ENCODE assay signal across 16 cellular contexts in the genomic region with DNA sequence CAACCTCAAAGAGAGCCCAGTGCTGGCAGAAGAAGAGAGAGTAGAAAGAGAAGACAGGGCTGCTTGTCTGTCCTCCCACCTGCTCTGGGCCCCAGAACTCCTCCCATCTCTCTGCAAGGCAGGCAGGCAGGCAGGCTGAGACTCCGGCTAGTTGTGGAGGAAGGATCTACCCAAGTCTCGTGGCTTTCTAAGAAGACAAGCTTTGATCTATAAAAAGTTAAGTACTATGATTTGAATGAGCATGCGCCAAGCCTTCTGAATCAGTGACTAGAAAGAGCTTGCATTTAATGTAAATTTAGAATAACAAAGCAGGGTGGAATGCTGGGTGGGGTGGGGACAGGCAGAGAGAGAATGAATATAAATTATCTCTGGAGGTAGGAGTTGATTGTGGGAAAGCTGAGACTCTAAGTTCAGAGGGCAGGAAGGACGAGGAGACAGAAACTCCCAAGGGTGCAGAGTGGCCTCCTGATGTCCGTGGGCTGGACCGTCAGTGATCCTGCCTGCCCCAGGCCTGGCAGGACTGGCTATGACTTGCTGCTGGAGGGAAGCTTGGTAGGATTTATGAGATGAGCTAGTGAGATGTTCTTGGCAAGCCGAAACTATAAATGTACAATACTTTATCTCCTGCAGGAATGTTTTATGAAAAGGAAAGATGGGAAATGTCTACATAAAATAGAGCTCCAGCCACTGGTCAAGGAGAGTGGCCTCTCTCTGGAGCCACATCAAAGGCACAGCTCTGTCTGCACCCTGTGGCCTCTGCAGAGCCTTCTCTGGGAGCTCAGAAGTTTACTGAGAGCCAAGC.
DNase-seq lines count a peak whose midpoint lies in the region; ATAC-seq and TF ChIP-seq lines count a peak whose summit lies in the region.
"Had no signal": no experiment of that assay in that cellular context is flagged by ENCODE, and none has a peak within 500 bp of the region (broad histone marks: within the 10 kb centered on the region; RNA-seq: fewer than 3 reads in every experiment).

No MANE protein-coding gene starts in this region.

- no peak overlapping the region for H3K18ac ChIP-seq in IMR-90 (ENCODE audit: low read depth, low read length)
- H3K18ac ChIP-seq in neuronal stem cell (ENCODE audit: low read length): peak overlapping the region; percentile 66

- 63% methylated on average over 2 of the region's 7 CpGs; no CpG with 5 or more reads in 1 of the 2 experiments for WGBS in IMR-90 (ENCODE audit: extremely low coverage in 2 of 2, insufficient read length in 1 of 2), 2 experiments
- no CpG with 5 or more reads among the region's 7 CpGs for WGBS in neuronal stem cell (ENCODE audit: extremely low coverage in 2 of 2, insufficient read length in 2 of 2, insufficient replicate concordance in 1 of 2), 2 donors

- no peak for TF ChIP-seq POLR2A in IMR-90 (IDR thresholded peaks at IDR 0.05; ENCODE audit: low read depth, low read length)

- 0 out of 4 replicates have a peak overlapping the region, but pooled peaks of 1 of the 2 experiments have one; percentile 0 for H4K8ac ChIP-seq in IMR-90 (ENCODE audit: low read depth in 2 of 2, low read length in 2 of 2)
- H4K8ac ChIP-seq in neuronal stem cell (ENCODE audit: low read depth, low read length): no peak overlapping the region

- H3K9me3 ChIP-seq in IMR-90 (ENCODE audit: control insufficient read depth, insufficient read depth, low read length) (no peaks in the 10 kb centered on the region), neuronal stem cell (replicated peaks in 1 of 2; ENCODE audit: control insufficient read depth in 2 of 2, insufficient read depth in 1 of 2, low read depth in 1 of 2, low read length in 2 of 2) (no peaks in the 10 kb centered on the region)
- H3K9me3 ChIP-seq: pancreas had no signal

- no peak overlapping the region for H3K27ac ChIP-seq in IMR-90 (ENCODE audit: insufficient read depth, low read length)
- H3K27ac ChIP-seq in neuronal stem cell (replicated peaks; ENCODE audit: low read length): no peak overlapping the region
- H3K27ac ChIP-seq: pancreas had no signal

- BruUV-seq in IMR-90 (replicated peaks; lab: Mats Ljungman, UMichigan): no TSS peak

- ATAC-seq in IMR-90 (ENCODE audit: low read depth): peak; percentile 10; the same call in 1 of the 2 replicates
- no peak for ATAC-seq in HG03095 (IDR thresholded peaks at IDR 0.05; ENCODE audit: unreplicated experiment)
- ATAC-seq in GM21528 (IDR thresholded peaks at IDR 0.05; ENCODE audit: low FRiP score, unreplicated experiment): no peak
- ATAC-seq: left colon; pancreas; stimulated activated effector memory CD8-positive, alpha-beta T cell treated with anti-CD3 and anti-CD28 coated beads, Interleukin-12 subunit alpha, Interleukin-12 subunit beta, amount 100 ng/mL, for 72 hours had no signal

- H3K79me1 ChIP-seq in IMR-90 (ENCODE audit: low read depth in 1 of 2, low read length in 2 of 2): no peaks in the 10 kb centered on the region
- no peaks in the 10 kb centered on the region for H3K79me1 ChIP-seq in neuronal stem cell (ENCODE audit: low read depth, low read length)

- H3K4ac ChIP-seq in IMR-90 (ENCODE audit: low read depth, low read length) (peak overlapping the region; percentile 43; the same call in 1 of the 2 replicates), neuronal stem cell (ENCODE audit: low read length) (no peak overlapping the region)

- CTCF ChIA-PET in IMR-90 (lab: Yijun Ruan, JAX): no interaction called here

- dilution Hi-C loops in IMR-90 (cut with HindIII; ENCODE audit: low sequenced_read_pairs, unreplicated experiment): no loop called here

- H2AFZ ChIP-seq in IMR-90 (replicated peaks; ENCODE audit: low read length, poor library complexity) (no peak overlapping the region), neuronal stem cell (ENCODE audit: low read length) (no peak overlapping the region)

- H3K9me1 ChIP-seq in IMR-90 (ENCODE audit: insufficient read depth, low read length): peaks cover 13% of the 10 kb centered on the region

- no peak overlapping the region for H4K5ac ChIP-seq in IMR-90 (ENCODE audit: low read depth, low read length)

- peaks cover 4% of the 10 kb centered on the region for H3K27me3 ChIP-seq in IMR-90 (ENCODE audit: control insufficient read depth, insufficient read depth, low read length)
- peaks cover 0 to 21% (median 0%) of the 10 kb centered on the region in 3 experiments for H3K27me3 ChIP-seq in neuronal stem cell (ENCODE audit: control insufficient read depth in 3 of 3, insufficient read depth in 3 of 3, low read depth in 1 of 3, low read length in 3 of 3)
- H3K27me3 ChIP-seq: pancreas had no signal

- H4K20me1 ChIP-seq in IMR-90 (ENCODE audit: insufficient read depth, low read length): no peaks in the 10 kb centered on the region

- in situ Hi-C loops in IMR-90 (cut with MboI; ENCODE audit: low sequenced_read_pairs): no loop called here

- no peak overlapping the region for H3K9ac ChIP-seq in IMR-90 (ENCODE audit: low read depth, low read length)
- H3K9ac ChIP-seq in neuronal stem cell (ENCODE audit: low read depth, low read length, poor library complexity): no peak overlapping the region

- peak; percentile 58 for DNase-seq in AG20443 (ENCODE audit: low spot score)
- no peak for DNase-seq in IMR-90
- peak; percentile 13 for DNase-seq in fibroblast of the aortic adventitia (ENCODE audit: low read depth)
- DNase-seq in neuronal stem cell (ENCODE audit: low spot score): no peak
- no peak for DNase-seq in NCI-H774 (lab: John Stamatoyannopoulos, UW)
- DNase-seq in NCI-H510A treated with DMSO at 0.1 percent for 48 hours (lab: John Stamatoyannopoulos, UW): no peak
- DNase-seq: AML-193; anterior cingulate cortex; DMS79 treated with DMSO at 0.1 percent for 48 hours; NCI-H146; pancreas; stimulated activated CD4-positive, alpha-beta T cell treated with anti-CD3 and anti-CD28 coated beads, Interleukin-1b, Interleukin-23, amount 100 ng/mL, for 48 hours had no signal

- no peak for TF ChIP-seq RAD21 in IMR-90 (IDR thresholded peaks at IDR 0.05; ENCODE audit: low read length)

- H2BK5ac ChIP-seq in IMR-90 (ENCODE audit: low read depth, low read length, poor library complexity, severe bottlenecking): no peak overlapping the region
- H2BK5ac ChIP-seq in neuronal stem cell (ENCODE audit: low read length): no peak overlapping the region

- peak overlapping the region; percentile 12 for H2BK20ac ChIP-seq in IMR-90 (ENCODE audit: low read depth, low read length)

- intact Hi-C loops in IMR-90 (cut with micrococcal nuclease): no loop called here

- no peak overlapping the region for H3K23ac ChIP-seq in IMR-90 (ENCODE audit: low read depth, low read length)
- H3K23ac ChIP-seq in neuronal stem cell (ENCODE audit: low read depth, low read length, poor library complexity): no peak overlapping the region

- H4K91ac ChIP-seq in IMR-90 (ENCODE audit: insufficient read depth, low read depth, low read length) (0 out of 2 replicates have a peak overlapping the region, but pooled peaks have one; percentile 11), neuronal stem cell (ENCODE audit: low read depth, low read length, poor library complexity) (no peak overlapping the region)

- no peak overlapping the region for H2AK9ac ChIP-seq in IMR-90 (replicated peaks; ENCODE audit: low read depth, low read length, poor library complexity)

- no peak overlapping the region; the same call in 2 of the 3 replicates for H2BK15ac ChIP-seq in IMR-90 (ENCODE audit: low read depth, low read length)
- no peak overlapping the region for H2BK15ac ChIP-seq in neuronal stem cell (ENCODE audit: low read length)

- H3K4me1 ChIP-seq in IMR-90 (ENCODE audit: control insufficient read depth, insufficient read depth, low read length) (peaks cover 20% of the 10 kb centered on the region), neuronal stem cell (ENCODE audit: control insufficient read depth in 2 of 2, insufficient read depth in 1 of 2, low read depth in 1 of 2, low read length in 2 of 2) (peaks cover 0 to 3% of the 10 kb centered on the region in 2 donors)
- H3K4me1 ChIP-seq: pancreas had no signal

- no peaks in the 10 kb centered on the region for H3K36me3 ChIP-seq in IMR-90 (ENCODE audit: control insufficient read depth, insufficient read depth, low read length)
- no peaks in the 10 kb centered on the region for H3K36me3 ChIP-seq in neuronal stem cell (replicated peaks in 1 of 2; ENCODE audit: control insufficient read depth in 2 of 2, insufficient read depth in 2 of 2, low read length in 2 of 2)
- H3K36me3 ChIP-seq: pancreas had no signal

- TF ChIP-seq CTCF in IMR-90 (conservative IDR thresholded peaks at IDR 0.05; ENCODE audit: low read depth, low read length) (no peak), fibroblast of the aortic adventitia (IDR thresholded peaks at IDR 0.05; ENCODE audit: insufficient read depth, low read length) (no peak)

- H3K14ac ChIP-seq in IMR-90 (replicated peaks; ENCODE audit: low read depth, low read length): peak overlapping the region; percentile 18
- no peak overlapping the region for H3K14ac ChIP-seq in neuronal stem cell (ENCODE audit: low read length)

- H3K4me3 ChIP-seq in IMR-90 (ENCODE audit: insufficient read depth, low read depth, low read length) (no peak overlapping the region), fibroblast of the aortic adventitia (ENCODE audit: low read depth, low read length) (no peak overlapping the region), neuronal stem cell (ENCODE audit: low read length in 2 of 2) (no peak overlapping the region)
- H3K4me3 ChIP-seq: pancreas had no signal

- H2AK5ac ChIP-seq in IMR-90 (ENCODE audit: low read depth, low read length) (no peak overlapping the region), neuronal stem cell (ENCODE audit: low read depth, low read length) (no peak overlapping the region)

- POLR2A ChIA-PET in IMR-90 (lab: Charles Lee; ENCODE audit: unreplicated experiment): no interaction called here

- H2BK120ac ChIP-seq in IMR-90 (ENCODE audit: low read depth, low read length): peak overlapping the region; percentile 59
- H2BK120ac ChIP-seq in neuronal stem cell (ENCODE audit: low read depth, low read length): no peak overlapping the region

- H2BK12ac ChIP-seq in neuronal stem cell (ENCODE audit: low read length): no peak overlapping the region

- no peak overlapping the region for H3K56ac ChIP-seq in IMR-90 (ENCODE audit: extremely low read depth, insufficient read depth, low read length)

- no peak overlapping the region for H3K4me2 ChIP-seq in IMR-90 (ENCODE audit: low read depth, low read length)
- no peak overlapping the region for H3K4me2 ChIP-seq in neuronal stem cell (ENCODE audit: insufficient read depth, low read length, poor library complexity, severe bottlenecking)

TF ChIP-seq in IMR-90, 13 proteins besides CTCF, POLR2A, EP300 and RAD21 (continues in another document):
- TF ChIP-seq CHD1 (IDR thresholded peaks at IDR 0.05; ENCODE audit: low read depth, low read length): no peak
- TF ChIP-seq, protein P1, sequence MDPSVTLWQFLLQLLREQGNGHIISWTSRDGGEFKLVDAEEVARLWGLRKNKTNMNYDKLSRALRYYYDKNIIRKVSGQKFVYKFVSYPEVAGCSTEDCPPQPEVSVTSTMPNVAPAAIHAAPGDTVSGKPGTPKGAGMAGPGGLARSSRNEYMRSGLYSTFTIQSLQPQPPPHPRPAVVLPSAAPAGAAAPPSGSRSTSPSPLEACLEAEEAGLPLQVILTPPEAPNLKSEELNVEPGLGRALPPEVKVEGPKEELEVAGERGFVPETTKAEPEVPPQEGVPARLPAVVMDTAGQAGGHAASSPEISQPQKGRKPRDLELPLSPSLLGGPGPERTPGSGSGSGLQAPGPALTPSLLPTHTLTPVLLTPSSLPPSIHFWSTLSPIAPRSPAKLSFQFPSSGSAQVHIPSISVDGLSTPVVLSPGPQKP (IDR thresholded peaks at IDR 0.05; ENCODE audit: borderline replicate concordance, low read depth, low read length): no peak

Comparison
In these comparisons a context has a peak if more than half of its experiments do, and no peak if none do; other contexts are left out.
1. DNase-seq: peak in AG20443 (single experiment) and fibroblast of the aortic adventitia (single experiment); none in IMR-90 (single experiment), neuronal stem cell (single experiment), NCI-H774 (single experiment) and NCI-H510A treated with DMSO at 0.1 percent for 48 hours (single experiment).